In genomic region chr22:25845985-25846745, GRCh38 we compare ENCODE assay signal across 14 cellular contexts.
DNase-seq lines count a peak whose midpoint lies in the region; ATAC-seq, FAIRE-seq and TF ChIP-seq lines count a peak whose summit lies in the region.
"Had no signal": no experiment of that assay in that cellular context is flagged by ENCODE, and none has a peak within 500 bp of the region (broad histone marks: within the 10 kb centered on the region; RNA-seq: fewer than 3 reads in every experiment).

No MANE protein-coding gene starts in this region.

- 62% methylated on average over 9 of the region's 12 CpGs for WGBS in K562 (ENCODE audit: insufficient coverage, low coverage, missing lambda C conversion rate)

- TF ChIP-seq RAD21 in K562 (CRISPR knock-in tag; conservative IDR thresholded peaks at IDR 0.05 in 1 of 2, IDR thresholded peaks at IDR 0.05 in 1 of 2) = no peak

- peak; percentile 87 to 90 for ATAC-seq in activated naive CD4-positive, alpha-beta T cell treated with anti-CD3 and anti-CD28 coated beads, Interleukin-2, amount 50 U/mL, for 72 hours
- ATAC-seq in K562 (peak; percentile 80), GM21619 (IDR thresholded peaks at IDR 0.05; ENCODE audit: unreplicated experiment) (no peak)
- peak; percentile 37 to 75 for ATAC-seq in stimulated activated naive B cell treated with anti-CD40 and anti-IgM and Interleukin-4, amounts not matched to agents 10 μg/mL and 1 μg/mL and 100 μg/mL, for 72 hours (replicated peaks)
- ATAC-seq: SK-N-SH treated with all-trans-retinoic acid at 6 μM for 48 hours had no signal

- H3K9ac ChIP-seq in K562 (ENCODE audit: insufficient read depth in 1 of 2, low read depth in 2 of 2, low read length in 2 of 2) = peak overlapping the region in 1 of 2 experiments; percentile 35; a peak in 1 of 4 replicates

- intact Hi-C loops in K562 (cut with micrococcal nuclease) = no loop called here

- peaks cover 19% of the 10 kb centered on the region; the same call in 2 of the 3 replicates for H3K36me3 ChIP-seq in K562 (ENCODE audit: control insufficient read depth, insufficient read depth, low read length)
- H3K36me3 ChIP-seq: prostate gland, uterus had no signal

- H3K9me1 ChIP-seq in K562 (ENCODE audit: control insufficient read depth, insufficient read depth, low read length) = no peaks in the 10 kb centered on the region

- H3K27ac Mint-ChIP-seq in activated naive CD4-positive, alpha-beta T cell treated with anti-CD3 and anti-CD28 coated beads, Interleukin-2, amount 50 U/mL, for 72 hours = no peak overlapping the region
- H3K27ac Mint-ChIP-seq in stimulated activated naive B cell treated with anti-CD40 and anti-IgM and Interleukin-4, amounts not matched to agents 10 μg/mL and 1 μg/mL and 100 μg/mL, for 72 hours = no peak overlapping the region

- no peaks in the 10 kb centered on the region for H3K4me1 Mint-ChIP-seq in stimulated activated naive B cell treated with anti-CD40 and anti-IgM and Interleukin-4, amounts not matched to agents 10 μg/mL and 1 μg/mL and 100 μg/mL, for 72 hours

- no peak for TF ChIP-seq EP300 in K562 (IDR thresholded peaks at IDR 0.05; ENCODE audit: low read length)

- no TSS peak for BruUV-seq in K562 (replicated peaks; lab: Mats Ljungman, UMichigan)

- FAIRE-seq in K562 (lab: Jason Lieb, UNC) = no peak

- TF ChIP-seq POLR2A in K562 (conservative IDR thresholded peaks at IDR 0.05) = no peak

- no peaks in the 10 kb centered on the region for H3K9me3 Mint-ChIP-seq in activated naive CD4-positive, alpha-beta T cell treated with anti-CD3 and anti-CD28 coated beads, Interleukin-2, amount 50 U/mL, for 72 hours
- no peaks in the 10 kb centered on the region for H3K9me3 Mint-ChIP-seq in stimulated activated naive B cell treated with anti-CD40 and anti-IgM and Interleukin-4, amounts not matched to agents 10 μg/mL and 1 μg/mL and 100 μg/mL, for 72 hours

- H3K4me3 ChIP-seq in K562 = no peak overlapping the region
- H3K4me3 ChIP-seq: prostate gland, uterus had no signal

- no peak overlapping the region for H3K4me2 ChIP-seq in K562 (ENCODE audit: insufficient read depth, low read length)

- H4K20me1 ChIP-seq in K562 (replicated peaks; ENCODE audit: control insufficient read depth, insufficient read depth, low read length) = no peaks in the 10 kb centered on the region

- TF ChIP-seq CTCF in K562 (IDR thresholded peaks at IDR 0.05 in 2 of 3, conservative IDR thresholded peaks at IDR 0.05 in 1 of 3; ENCODE audit: insufficient read depth in 2 of 3, low read depth in 1 of 3, low read length in 3 of 3) = no peak

- no peaks in the 10 kb centered on the region for H3K9me3 ChIP-seq in K562 (replicated peaks; ENCODE audit: control insufficient read depth, insufficient read depth, low read depth, low read length)
- H3K9me3 ChIP-seq: prostate gland, uterus had no signal

- H3K27me3 ChIP-seq in K562 (ENCODE audit: control insufficient read depth in 2 of 2, insufficient read depth in 2 of 2, low read length in 2 of 2) = no peaks in the 10 kb centered on the region
- H3K27me3 ChIP-seq: uterus had no signal

- no peak overlapping the region for H3K27ac ChIP-seq in K562 (ENCODE audit: extremely low read depth, low read depth, low read length)
- H3K27ac ChIP-seq: HL-60, prostate gland, uterus had no signal

- H3K4me3 Mint-ChIP-seq in stimulated activated naive B cell treated with anti-CD40 and anti-IgM and Interleukin-4, amounts not matched to agents 10 μg/mL and 1 μg/mL and 100 μg/mL, for 72 hours = no peak overlapping the region

- H3K27me3 Mint-ChIP-seq in stimulated activated naive B cell treated with anti-CD40 and anti-IgM and Interleukin-4, amounts not matched to agents 10 μg/mL and 1 μg/mL and 100 μg/mL, for 72 hours = peaks cover 14 to 17% of the 10 kb centered on the region in 2 donors

- H3K79me2 ChIP-seq in K562 (ENCODE audit: control insufficient read depth, insufficient read depth, low read length) = no peaks in the 10 kb centered on the region

- DNase-seq in activated naive CD4-positive, alpha-beta T cell treated with anti-CD3 and anti-CD28 coated beads, Interleukin-2, amount 50 U/mL, for 72 hours (ENCODE audit: low spot score in 2 of 2) = peak in 1 of 2 donors; percentile 16
- no peak for DNase-seq in activated naive CD4-positive, alpha-beta T cell treated with Interleukin-2 at 50 U/mL for 16 hours
- DNase-seq in HK-2 (ENCODE audit: unreplicated experiment) (peak; percentile 7), K562 (ENCODE audit: extremely low read depth in 1 of 4, low spot score in 3 of 4) (peak in 2 of 4 experiments; percentile 21 to 33), GDM1 (lab: John Stamatoyannopoulos, UW) (no peak)
- no peak for DNase-seq in stimulated activated naive B cell treated with anti-CD40 and anti-IgM and Interleukin-4, amounts not matched to agents 10 μg/mL and 1 μg/mL and 100 μg/mL, for 72 hours
- DNase-seq in activated CD4-positive, CD25-positive, alpha-beta regulatory T cell treated with anti-CD3 and anti-CD28 coated beads, Interleukin-2, amount 50 U/mL, for 72 hours = no peak
- DNase-seq: activated gamma-delta T cell treated with Interleukin-2 at 50 U/mL for 16 hours, NCI-H2029, uterus had no signal

- H3K4me1 ChIP-seq in K562 (replicated peaks in 1 of 2; ENCODE audit: control insufficient read depth in 2 of 2, insufficient read depth in 2 of 2, low read length in 2 of 2) = peaks cover 0 to 5% of the 10 kb centered on the region in 2 experiments; a peak in 3 of 5 replicates
- H3K4me1 ChIP-seq: prostate gland, uterus had no signal

- in situ Hi-C loops in K562 (cut with MboI) = no loop called here

- POLR2A ChIA-PET in K562 (lab: Yijun Ruan, JAX) = interaction anchor here (1.0 kb wide), 1 partner anchor 11 kb away, joined by 4 read pairs; no protein-coding TSS in a partner anchor

- no peak overlapping the region for H2AFZ ChIP-seq in K562 (ENCODE audit: low read depth, low read length)

- CTCF ChIA-PET in K562 (lab: Yijun Ruan, JAX; ENCODE audit: low intra/inter-chr PET ratio) = no interaction called here

- H3K36me3 Mint-ChIP-seq in activated naive CD4-positive, alpha-beta T cell treated with anti-CD3 and anti-CD28 coated beads, Interleukin-2, amount 50 U/mL, for 72 hours = no peaks in the 10 kb centered on the region
- no peaks in the 10 kb centered on the region for H3K36me3 Mint-ChIP-seq in stimulated activated naive B cell treated with anti-CD40 and anti-IgM and Interleukin-4, amounts not matched to agents 10 μg/mL and 1 μg/mL and 100 μg/mL, for 72 hours

TF ChIP-seq in K562, 482 proteins besides CTCF, POLR2A, EP300 and RAD21:
- TF ChIP-seq RBM17 (IDR thresholded peaks at IDR 0.05; ENCODE audit: borderline replicate concordance, low read depth, low read length) (no peak), PRDM10 (IDR thresholded peaks at IDR 0.05; ENCODE audit: partially characterized antibody) (no peak), POLR2G (IDR thresholded peaks at IDR 0.05; ENCODE audit: low read depth, low read length) (0 out of 2 replicates have a peak, but pooled peaks have one; percentile 41), SOX6 (IDR thresholded peaks at IDR 0.05) (no peak), SIRT6 (IDR thresholded peaks at IDR 0.05; ENCODE audit: low read depth, low read length) (no peak)
